ENCODE assay signal across 8 cellular contexts in genomic region chr2:148674063-148675020, GRCh38. TPM values are rescaled to one million over a fixed set of nuclear protein-coding genes. Genes with fewer than 3 reads are reported as not detected.
A peak's percentile ranks its signal among the peaks of the same experiment; 100 is the strongest.
DNase-seq lines count a peak whose midpoint lies in the region; TF ChIP-seq lines count a peak whose summit lies in the region.

No MANE protein-coding gene starts in this region.

- H3K27me3 Mint-ChIP-seq in progenitor cell of endocrine pancreas, result no peaks in the 10 kb centered on the region

- H3K27me3 ChIP-seq in dorsolateral prefrontal cortex, result no peaks in the 10 kb centered on the region
- no peaks in the 10 kb centered on the region for H3K27me3 ChIP-seq in vagina

- in situ Hi-C loops in SK-MEL-5 (cut with HindIII; ENCODE audit: low pct_unique_long_range_greater_than_20kb, low sequenced_read_pairs), result no loop called here

- peaks cover 1% of the 10 kb centered on the region for H3K4me1 Mint-ChIP-seq in progenitor cell of endocrine pancreas (ENCODE audit: low read depth)

- H3K36me3 Mint-ChIP-seq in progenitor cell of endocrine pancreas (ENCODE audit: insufficient read depth), result peaks cover 4% of the 10 kb centered on the region

- H3K4me3 ChIP-seq in dorsolateral prefrontal cortex, result no peak overlapping the region
- H3K4me3 ChIP-seq in vagina, result no peak overlapping the region

- H3K4me1 ChIP-seq in vagina, result peaks cover 48% of the 10 kb centered on the region

- no peaks in the 10 kb centered on the region for H3K9me3 Mint-ChIP-seq in progenitor cell of endocrine pancreas (ENCODE audit: low read depth)

- TF ChIP-seq CTCF in dorsolateral prefrontal cortex (IDR thresholded peaks at IDR 0.05 in 54 of 56, conservative IDR thresholded peaks at IDR 0.05 in 2 of 56; ENCODE audit: low read depth in 1 of 56, partially characterized antibody in 56 of 56), result peak in 34 of 56 donors; percentile 7 to 45 (median 27)
- peak; percentile 46 for TF ChIP-seq CTCF in progenitor cell of endocrine pancreas (IDR thresholded peaks at IDR 0.05; ENCODE audit: unreplicated experiment)
- TF ChIP-seq CTCF in vagina (IDR thresholded peaks at IDR 0.05), result no peak

- DNase-seq in DMS153 treated with DMSO at 0.1 percent for 48 hours (lab: John Stamatoyannopoulos, UW; ENCODE audit: unreplicated experiment) (peak; percentile 3), DMS153 (lab: John Stamatoyannopoulos, UW) (no peak), HEK293T (ENCODE audit: extremely low spot score) (peak; percentile 46), SK-MEL-5 (ENCODE audit: low read depth, low spot score) (peak; percentile 54), dorsolateral prefrontal cortex (no peak), progenitor cell of endocrine pancreas (ENCODE audit: low spot score, unreplicated experiment) (no peak), vagina (ENCODE audit: extremely low spot score in 2 of 2) (no peak), midbrain (lab: John Stamatoyannopoulos, UW) (no peak)

- no peak overlapping the region for H3K4me3 Mint-ChIP-seq in progenitor cell of endocrine pancreas (ENCODE audit: low read depth)

- CTCF ChIA-PET in HEK293T (lab: Yijun Ruan, JAX), result interaction anchor here (0.6 kb wide), 1 partner anchor 30 kb away, joined by 3 read pairs; no protein-coding TSS in a partner anchor

- intact Hi-C loops in dorsolateral prefrontal cortex (cut with DNase I) (no loop called here), vagina (cut with DNase I) (no loop called here)

- no peak overlapping the region for H3K27ac Mint-ChIP-seq in progenitor cell of endocrine pancreas

- TF ChIP-seq POLR2A in vagina (IDR thresholded peaks at IDR 0.05), result no peak

- H3K9me3 ChIP-seq in vagina, result no peaks in the 10 kb centered on the region

- POLR2A ChIA-PET in HEK293T (lab: Yijun Ruan, JAX), result no interaction called here

- no peaks in the 10 kb centered on the region for H3K36me3 ChIP-seq in vagina

- H3K27ac ChIP-seq in dorsolateral prefrontal cortex (no peak overlapping the region), vagina (no peak overlapping the region)

TF ChIP-seq in HEK293T, 16 proteins besides CTCF, POLR2A, EP300 and RAD21:
- TF ChIP-seq FOXK2 (IDR thresholded peaks at IDR 0.05) (no peak), HDGF (IDR thresholded peaks at IDR 0.05; ENCODE audit: borderline replicate concordance) (no peak), ELF4 (IDR thresholded peaks at IDR 0.05) (no peak), SP1 (IDR thresholded peaks at IDR 0.05) (no peak), PKNOX1 (IDR thresholded peaks at IDR 0.05) (no peak), ARNT (IDR thresholded peaks at IDR 0.05) (no peak), FOXA1 (IDR thresholded peaks at IDR 0.05) (no peak), LEF1 (IDR thresholded peaks at IDR 0.05; ENCODE audit: borderline replicate concordance) (no peak), BHLHE40 (IDR thresholded peaks at IDR 0.05; ENCODE audit: borderline replicate concordance) (no peak), SUZ12 (IDR thresholded peaks at IDR 0.05) (no peak)
TF ChIP-seq in HEK293T: peak in this region for 0.

RNA-seq across cellular contexts. Expression of gene EPC2, which starts 29.8 kb away (rescaled TPM):
- 17.3 and 18.3 TPM in 2 replicates for total RNA-seq in SK-MEL-5 (2014; rRNA removed; shearing (Covaris generic))
- polyA plus RNA-seq in SK-MEL-5 (2015; cell fraction: cytosol; rRNA removed), result 14.2 and 15.6 TPM in 2 replicates
- 13.7 and 15.5 TPM in 2 replicates for polyA plus RNA-seq in SK-MEL-5 (2015; cell fraction: nucleus; rRNA removed)
- 10 to 100 TPM; 36.2 to 67.7 (median 47.7) TPM for total RNA-seq in dorsolateral prefrontal cortex
- 50.4 and 53.1 TPM in 2 replicates for total RNA-seq in progenitor cell of endocrine pancreas
- total RNA-seq in vagina, result 31.9 TPM

Comparison
In these comparisons a context has a peak if more than half of its experiments do, and no peak if none do; other contexts are left out.
1. DNase-seq: peak in DMS153 treated with DMSO at 0.1 percent for 48 hours (single experiment), HEK293T (single experiment) and SK-MEL-5 (single experiment); none in DMS153 (single experiment), dorsolateral prefrontal cortex (0 of 10), progenitor cell of endocrine pancreas (single experiment), vagina (0 of 2) and midbrain (single experiment).
2. CTCF ChIP-seq: peak in dorsolateral prefrontal cortex (34 of 56) and progenitor cell of endocrine pancreas (single experiment); none in vagina (0 of 3).